Comparison of ENCODE assay signal across 8 cellular contexts in genomic region chr16:4052801-4053662, GRCh38.
DNase-seq lines count a peak whose midpoint lies in the region; ATAC-seq and TF ChIP-seq lines count a peak whose summit lies in the region.

No MANE protein-coding gene starts in this region.

- peaks cover 0 to 5% (median 3%) of the 10 kb centered on the region in 3 donors for H3K36me3 Mint-ChIP-seq in immature natural killer cell

- H3K27me3 Mint-ChIP-seq in immature natural killer cell (ENCODE audit: low read depth in 3 of 3): peaks cover 0 to 1% (median 0%) of the 10 kb centered on the region in 3 donors

- H3K27ac ChIP-seq in BLaER1 (peak overlapping the region; percentile 98), suprapubic skin (peak overlapping the region; percentile 92)

- H3K4me1 ChIP-seq in BLaER1 (peaks cover 97% of the 10 kb centered on the region), suprapubic skin (peaks cover 41% of the 10 kb centered on the region)

- H4K20me1 ChIP-seq in BLaER1: no peaks in the 10 kb centered on the region

- H3K4me2 ChIP-seq in BLaER1: peak overlapping the region; percentile 99

- H3K4me1 Mint-ChIP-seq in immature natural killer cell: peaks cover 32 to 53% of the 10 kb centered on the region in 2 donors

- no peak for ATAC-seq in HG02938 (IDR thresholded peaks at IDR 0.05; ENCODE audit: unreplicated experiment)

- no peak for TF ChIP-seq CTCF in suprapubic skin (IDR thresholded peaks at IDR 0.05)

- H3K4me3 Mint-ChIP-seq in immature natural killer cell: peak overlapping the region; percentile 48 to 75 (median 71)

- H3K9me3 ChIP-seq in BLaER1 (peaks cover 12% of the 10 kb centered on the region), suprapubic skin (no peaks in the 10 kb centered on the region)

- H3K4me3 ChIP-seq in BLaER1: peak overlapping the region; percentile 44
- H3K4me3 ChIP-seq in suprapubic skin: peak overlapping the region; percentile 34

- no peaks in the 10 kb centered on the region for H3K9me3 Mint-ChIP-seq in immature natural killer cell

- no peak for TF ChIP-seq EP300 in suprapubic skin (IDR thresholded peaks at IDR 0.05)

- DNase-seq in NCI-H2029 (lab: John Stamatoyannopoulos, UW) (peak; percentile 96), anterior cingulate cortex (lab: John Stamatoyannopoulos, UW) (peak in 52 of 58 donors; percentile 7 to 84 (median 52)), immature natural killer cell (peak in 1 of 3 donors; percentile 18), suprapubic skin (ENCODE audit: low spot score in 2 of 2) (peak; percentile 87 to 90), NCI-H82 (lab: John Stamatoyannopoulos, UW) (no peak)
- DNase-seq in stimulated activated naive CD4-positive, alpha-beta T cell treated with Interleukin-2 at 50 U/mL for 16 hours (lab: John Stamatoyannopoulos, UW): no peak

- TF ChIP-seq POLR2A in suprapubic skin (IDR thresholded peaks at IDR 0.05): no peak

- H3K27me3 ChIP-seq in BLaER1: no peaks in the 10 kb centered on the region
- H3K27me3 ChIP-seq in suprapubic skin: no peaks in the 10 kb centered on the region

- peak overlapping the region; percentile 88 for H3K9ac ChIP-seq in BLaER1

- 25% methylated on average over 31 of the region's 31 CpGs for WGBS in suprapubic skin

- H3K36me3 ChIP-seq in BLaER1 (peaks cover 21% of the 10 kb centered on the region), suprapubic skin (no peaks in the 10 kb centered on the region)

- peak overlapping the region; percentile 28 to 86 (median 84) for H3K27ac Mint-ChIP-seq in immature natural killer cell

Comparison
In these comparisons a context has a peak if more than half of its experiments do, and no peak if none do; other contexts are left out.
1. DNase-seq: peak in NCI-H2029 (single experiment), anterior cingulate cortex (52 of 58) and suprapubic skin (2 of 2); none in NCI-H82 (single experiment) and stimulated activated naive CD4-positive, alpha-beta T cell treated with Interleukin-2 at 50 U/mL for 16 hours (single experiment).